Comparison of ENCODE assay signal across 8 cellular contexts in genomic region chr12:3076730-3077571, GRCh38. TPM values are rescaled to one million over a fixed set of nuclear protein-coding genes. Genes with fewer than 3 reads are reported as not detected.
DNase-seq lines count a peak whose midpoint lies in the region; ATAC-seq, FAIRE-seq and TF ChIP-seq lines count a peak whose summit lies in the region.

Gene TSPAN9 (plus strand): TSS chr12:3077379. CDS start chr12:3201194, 123,815 bp downstream.

- DNase-seq in DMS79 (lab: John Stamatoyannopoulos, UW) (peak; percentile 33), H54 (ENCODE audit: insufficient read length, low spot score) (peak; percentile 91), NCI-H1092 treated with DMSO at 0.1 percent for 48 hours (lab: John Stamatoyannopoulos, UW) (peak; percentile 72), chondrocyte (ENCODE audit: low spot score) (no peak)
- DNase-seq in activated CD4-positive, alpha-beta T cell treated with anti-CD3 and anti-CD28 coated beads for 24 hours (ENCODE audit: low read depth in 2 of 2), result peak; percentile 43 to 56
- peak; percentile 70 to 75 for DNase-seq in stimulated activated CD4-positive, alpha-beta T cell treated with anti-CD3 and anti-CD28 coated beads, Interleukin-1b, Interleukin-23, amount 100 ng/mL, for 4 hours (ENCODE audit: low read depth in 2 of 2)

- peaks cover 23% of the 10 kb centered on the region for H3K4me1 Mint-ChIP-seq in chondrocyte (ENCODE audit: low read depth)

- H3K36me3 Mint-ChIP-seq in chondrocyte (ENCODE audit: low read depth), result no peaks in the 10 kb centered on the region

- no peak for FAIRE-seq in H54 (lab: Jason Lieb, UNC)

- H3K27me3 ChIP-seq in layer of hippocampus (ENCODE audit: control insufficient read depth, insufficient read depth, low read length), result no peaks in the 10 kb centered on the region

- no peaks in the 10 kb centered on the region for H3K9me3 Mint-ChIP-seq in chondrocyte (ENCODE audit: low read depth)

- H3K27me3 Mint-ChIP-seq in chondrocyte (ENCODE audit: low read depth), result no peaks in the 10 kb centered on the region

- peak; percentile 84 for TF ChIP-seq POLR2A in H54 (IDR thresholded peaks at IDR 0.05; ENCODE audit: low read depth, low read length)

- H3K27ac ChIP-seq in layer of hippocampus (ENCODE audit: low read depth, low read length), result peak within 1 kb of the TSS; percentile 71

- peak within 1 kb of the TSS; percentile 69 for H3K27ac Mint-ChIP-seq in chondrocyte (ENCODE audit: unreplicated experiment)

- peak within 1 kb of the TSS; percentile 75 for H3K4me3 Mint-ChIP-seq in chondrocyte (ENCODE audit: unreplicated experiment)

- ATAC-seq in HG03139 (IDR thresholded peaks at IDR 0.05; ENCODE audit: unreplicated experiment), result no peak

- TF ChIP-seq CTCF in chondrocyte (IDR thresholded peaks at IDR 0.05), result peak; percentile 13

RNA-seq across cellular contexts. Expression of gene TSPAN9, which starts in this region (rescaled TPM):
- 50.4 to 98.1 TPM (median 54.4 TPM) in 3 replicates for total RNA-seq in chondrocyte
